ENCODE assay signal across 9 cellular contexts in genomic region chr12:130465046-130465445, GRCh38.
"Had no signal": no experiment of that assay in that cellular context is flagged by ENCODE, and none has a peak within 500 bp of the region (broad histone marks: within the 10 kb centered on the region; RNA-seq: fewer than 3 reads in every experiment).

No MANE protein-coding gene starts in this region.

- H3K4me1 ChIP-seq: HAP-1 had no signal

- H2AFZ ChIP-seq: GM23248 had no signal

- H3K4me3 ChIP-seq: GM23248, HAP-1 had no signal

- H3K9me3 ChIP-seq: HAP-1 had no signal

- H3K9ac ChIP-seq: GM23248 had no signal

- H3K36me3 ChIP-seq: HAP-1 had no signal

- H3K27ac ChIP-seq: GM23248, HL-60 had no signal

- H3K27me3 Mint-ChIP-seq: IgD-negative memory B cell had no signal

- ATAC-seq: HCT116, HepG2 had no signal

- H3K4me1 Mint-ChIP-seq: IgD-negative memory B cell had no signal

- DNase-seq: GM23248, GOT3, H7, HFFc6 had no signal

- H3K36me3 Mint-ChIP-seq: IgD-negative memory B cell had no signal

- H3K4me3 Mint-ChIP-seq: HFFc6, IgD-negative memory B cell had no signal

- H3K27ac Mint-ChIP-seq: HFFc6 had no signal
